Comparison of ENCODE assay signal across 8 cellular contexts in genomic region chr12:15787801-15788200, GRCh38. TPM values are rescaled to one million over a fixed set of nuclear protein-coding genes. Genes with fewer than 3 reads are reported as not detected.
DNase-seq lines count a peak whose midpoint lies in the region; TF ChIP-seq lines count a peak whose summit lies in the region.

No MANE protein-coding gene starts in this region.

- H3K36me3 Mint-ChIP-seq in Caco-2 (ENCODE audit: insufficient read depth, unreplicated experiment) (no peaks in the 10 kb centered on the region), progenitor cell of endocrine pancreas (ENCODE audit: insufficient read depth) (no peaks in the 10 kb centered on the region)

- H3K27me3 Mint-ChIP-seq in Caco-2 (ENCODE audit: insufficient read depth, unreplicated experiment) (peaks cover 13% of the 10 kb centered on the region), progenitor cell of endocrine pancreas (peaks cover 41% of the 10 kb centered on the region)

- TF ChIP-seq CTCF in Caco-2 (IDR thresholded peaks at IDR 0.05; ENCODE audit: insufficient read depth in 1 of 2, low read depth in 1 of 2, low read length in 1 of 2, severe bottlenecking in 1 of 2, unreplicated experiment in 1 of 2) (no peak), esophagus squamous epithelium (IDR thresholded peaks at IDR 0.05) (no peak), progenitor cell of endocrine pancreas (IDR thresholded peaks at IDR 0.05; ENCODE audit: unreplicated experiment) (no peak)

- 43 to 50% methylated on average over 4 of the region's 4 CpGs for whole genome bisulfite sequencing in esophagus squamous epithelium, 2 donors

- TF ChIP-seq POLR2A in esophagus squamous epithelium (IDR thresholded peaks at IDR 0.05), result no peak

- BruUV-seq in Caco-2 (replicated peaks; lab: Mats Ljungman, UMichigan), result TSS peak; percentile 40

- 0 out of 2 replicates have a peak, but pooled peaks cover 3% of the 10 kb centered on the region for H3K4me1 ChIP-seq in Caco-2
- H3K4me1 ChIP-seq in esophagus squamous epithelium, result peaks cover 0 to 25% (median 3%) of the 10 kb centered on the region in 3 donors

- H3K36me3 ChIP-seq in Caco-2 (ENCODE audit: control insufficient read depth, insufficient read depth, low read length), result no peaks in the 10 kb centered on the region
- H3K36me3 ChIP-seq in esophagus squamous epithelium, result no peaks in the 10 kb centered on the region

- no peaks in the 10 kb centered on the region for H3K9me3 Mint-ChIP-seq in Caco-2 (ENCODE audit: unreplicated experiment)
- no peaks in the 10 kb centered on the region for H3K9me3 Mint-ChIP-seq in progenitor cell of endocrine pancreas (ENCODE audit: low read depth)

- H3K4me3 Mint-ChIP-seq in Caco-2 (ENCODE audit: unreplicated experiment), result peak overlapping the region; percentile 75
- peak overlapping the region; percentile 89 for H3K4me3 Mint-ChIP-seq in progenitor cell of endocrine pancreas (ENCODE audit: low read depth)

- DNase-seq in Caco-2, result no peak
- peak; percentile 67 for DNase-seq in SK-MEL-5 (ENCODE audit: low read depth, low spot score)
- DNase-seq in esophagus squamous epithelium (lab: John Stamatoyannopoulos, UW), result no peak
- DNase-seq in progenitor cell of endocrine pancreas (ENCODE audit: low spot score, unreplicated experiment), result no peak
- DNase-seq in AML-193 (lab: John Stamatoyannopoulos, UW), result no peak
- no peak for DNase-seq in DMS153 (lab: John Stamatoyannopoulos, UW)
- no peak for DNase-seq in GM03348 (ENCODE audit: low spot score)
- no peak for DNase-seq in germinal center (ENCODE audit: low spot score)

- H3K27me3 ChIP-seq in Caco-2 (replicated peaks; ENCODE audit: control insufficient read depth, insufficient read depth, low read length), result peaks cover 1% of the 10 kb centered on the region; the same call in 1 of the 2 replicates
- H3K27me3 ChIP-seq in esophagus squamous epithelium, result no peaks in the 10 kb centered on the region

- H3K9me3 ChIP-seq in Caco-2 (no peaks in the 10 kb centered on the region), esophagus squamous epithelium (no peaks in the 10 kb centered on the region)

- in situ Hi-C loops in SK-MEL-5 (cut with HindIII; ENCODE audit: low pct_unique_long_range_greater_than_20kb, low sequenced_read_pairs), result no loop called here

- POLR2A ChIA-PET in Caco-2 (lab: Charles Lee), result no interaction called here

- peak overlapping the region; percentile 92 to 97 (median 94) for H3K27ac ChIP-seq in esophagus squamous epithelium

- H3K4me3 ChIP-seq in Caco-2 (ENCODE audit: low read depth, low read length) (peak overlapping the region; percentile 76), esophagus squamous epithelium (peak overlapping the region; percentile 57 to 94 (median 86))

- CTCF ChIA-PET in Caco-2 (lab: Charles Lee), result interaction anchor here (1.1 to 1.7 kb wide), 2 partner anchors 8 to 203 kb away, joined by 3 to 6 read pairs; no protein-coding TSS in a partner anchor

- H3K27ac Mint-ChIP-seq in Caco-2 (ENCODE audit: unreplicated experiment) (peak overlapping the region; percentile 3), progenitor cell of endocrine pancreas (peak overlapping the region; percentile 93)

- H3K4me1 Mint-ChIP-seq in Caco-2 (ENCODE audit: low read depth, unreplicated experiment) (peaks cover 5% of the 10 kb centered on the region), progenitor cell of endocrine pancreas (ENCODE audit: low read depth) (peaks cover 15% of the 10 kb centered on the region)

- intact Hi-C loops in Caco-2 (cut with micrococcal nuclease; ENCODE audit: unreplicated experiment) (loop anchor here (1.0 to 5.0 kb wide), 3 partner anchors 8 to 160 kb away; partner anchors contain the start of gene STRAP), esophagus squamous epithelium (cut with DNase I) (no loop called here)

RNA-seq across cellular contexts. Expression of gene EPS8, which starts 1.4 kb away (rescaled TPM):
- 13.9 and 20.1 TPM in 2 replicates for total RNA-seq in Caco-2 (2022)
- 186 and 193 TPM in 2 replicates for total RNA-seq in SK-MEL-5 (2014; rRNA removed; shearing (Covaris generic))
- 113 and 145 TPM in 2 replicates for polyA plus RNA-seq in SK-MEL-5 (2015; cell fraction: cytosol; rRNA removed)
- 150 and 152 TPM in 2 replicates for polyA plus RNA-seq in SK-MEL-5 (2015; cell fraction: nucleus; rRNA removed)
- 10 to 100 TPM; 14.2 to 56.6 (median 17.7) TPM for total RNA-seq in esophagus squamous epithelium
- total RNA-seq in progenitor cell of endocrine pancreas, result 20.4 and 23.2 TPM in 2 replicates
